Comparison of ENCODE assay signal across 15 cellular contexts in the genomic region with DNA sequence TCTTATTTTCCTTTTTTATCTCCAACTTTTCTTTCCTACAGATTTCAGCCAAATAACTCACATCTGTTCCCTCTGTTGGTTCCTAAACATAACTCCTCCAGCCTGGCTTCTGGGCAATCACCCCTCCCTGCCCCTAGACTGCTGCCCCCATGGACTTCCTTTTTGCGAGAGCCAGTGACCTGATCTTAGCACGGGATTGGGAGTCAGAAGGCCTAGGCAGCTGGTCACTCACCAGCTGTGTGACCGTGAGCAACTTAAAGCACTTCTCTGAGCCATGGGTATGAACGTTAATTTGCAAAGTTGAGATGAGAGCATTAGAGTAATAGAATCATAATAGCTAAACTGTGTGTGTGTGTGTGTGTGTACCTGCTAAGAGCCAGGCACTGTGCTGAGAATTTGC. TPM values are rescaled to one million over a fixed set of nuclear protein-coding genes. Genes with fewer than 3 reads are reported as not detected.
DNase-seq lines count a peak whose midpoint lies in the region; ATAC-seq and TF ChIP-seq lines count a peak whose summit lies in the region.
"Had no signal": no experiment of that assay in that cellular context is flagged by ENCODE, and none has a peak within 500 bp of the region (broad histone marks: within the 10 kb centered on the region; RNA-seq: fewer than 3 reads in every experiment).

No MANE protein-coding gene starts in this region.

- no peaks in the 10 kb centered on the region for H3K36me3 ChIP-seq in CD8-positive, alpha-beta T cell (ENCODE audit: insufficient read depth, low read length)
- H3K36me3 ChIP-seq in tibial nerve = no peaks in the 10 kb centered on the region

- H3K4me1 ChIP-seq in CD8-positive, alpha-beta T cell (ENCODE audit: insufficient read depth, low read length) = peaks cover 76% of the 10 kb centered on the region
- H3K4me1 ChIP-seq in tibial nerve = peaks cover 0 to 14% (median 6%) of the 10 kb centered on the region in 4 donors

- WGBS in tibial nerve, 2 donors = 28 to 32% methylated on average over 4 of the region's 4 CpGs

- H3K4me1 Mint-ChIP-seq in CD8-positive, alpha-beta T cell (ENCODE audit: low read depth) = peaks cover 80% of the 10 kb centered on the region
- H3K4me1 Mint-ChIP-seq in activated T-helper 1 cell treated with anti-CD3 and anti-CD28 coated beads, Interleukin-12 subunit alpha, Interleukin-12 subunit beta, Interleukin-2, Interleukin-4 antibody, amounts not matched to agents 30 ng/mL and 10 ng/mL and 1 ng/mL, durations not matched to agents 14 hours and 24 hours and 36 hours (ENCODE audit: low read depth) = peaks cover 71% of the 10 kb centered on the region
- H3K4me1 Mint-ChIP-seq in memory B cell = peaks cover 40% of the 10 kb centered on the region

- intact Hi-C loops in CD8-positive, alpha-beta T cell (cut with DNase I, micrococcal nuclease) = no loop called here
- intact Hi-C loops in activated T-helper 1 cell treated with anti-CD3 and anti-CD28 coated beads, Interleukin-12 subunit alpha, Interleukin-12 subunit beta, Interleukin-2, Interleukin-4 antibody, amounts not matched to agents 30 ng/mL and 10 ng/mL and 1 ng/mL, durations not matched to agents 14 hours and 24 hours and 36 hours (cut with micrococcal nuclease) = no loop called here

- POLR2A ChIA-PET in CD8-positive, alpha-beta T cell (lab: Charles Lee) = interaction anchor here (0.7 to 3.0 kb wide), 2 partner anchors 9 to 32 kb away, joined by 3 to 13 read pairs; a partner anchor contains a TSS

- peaks cover 24% of the 10 kb centered on the region for H3K27me3 Mint-ChIP-seq in CD8-positive, alpha-beta T cell (ENCODE audit: low read depth)
- peaks cover 15% of the 10 kb centered on the region for H3K27me3 Mint-ChIP-seq in activated T-helper 1 cell treated with anti-CD3 and anti-CD28 coated beads, Interleukin-12 subunit alpha, Interleukin-12 subunit beta, Interleukin-2, Interleukin-4 antibody, amounts not matched to agents 30 ng/mL and 10 ng/mL and 1 ng/mL, durations not matched to agents 14 hours and 24 hours and 36 hours (ENCODE audit: insufficient read depth)
- peaks cover 8% of the 10 kb centered on the region for H3K27me3 Mint-ChIP-seq in memory B cell

- H3K4me3 ChIP-seq in CD8-positive, alpha-beta T cell (ENCODE audit: low read depth, low read length) = no peak overlapping the region
- H3K4me3 ChIP-seq in tibial nerve = no peak overlapping the region
- H3K4me3 ChIP-seq: lung had no signal

- no peak for TF ChIP-seq CTCF in CD8-positive, alpha-beta T cell (IDR thresholded peaks at IDR 0.05)
- no peak for TF ChIP-seq CTCF in tibial nerve (IDR thresholded peaks at IDR 0.05)

- H3K27ac ChIP-seq in CD8-positive, alpha-beta T cell (ENCODE audit: low read depth, low read length) = no peak overlapping the region
- H3K27ac ChIP-seq in tibial nerve = no peak overlapping the region

- DNase-seq in Ammon's horn (ENCODE audit: low spot score) (peak; percentile 39), memory B cell (ENCODE audit: low spot score in 2 of 2) (no peak), tibial nerve (ENCODE audit: low spot score in 2 of 2) (no peak)
- no peak for DNase-seq in CD8-positive, alpha-beta T cell
- no peak for DNase-seq in activated T-helper 1 cell treated with anti-CD3 and anti-CD28 coated beads, Interleukin-12 subunit alpha, Interleukin-12 subunit beta, Interleukin-2, Interleukin-4 antibody, amounts not matched to agents 30 ng/mL and 10 ng/mL and 1 ng/mL, durations not matched to agents 14 hours and 24 hours and 36 hours (ENCODE audit: low spot score)
- DNase-seq: activated CD4-positive, alpha-beta memory T cell treated with anti-CD3 and anti-CD28 coated beads for 36 hours; DMS79; NCI-H2107; SIG-M5 had no signal

- no peak overlapping the region for H3K27ac Mint-ChIP-seq in CD8-positive, alpha-beta T cell
- H3K27ac Mint-ChIP-seq in activated T-helper 1 cell treated with anti-CD3 and anti-CD28 coated beads, Interleukin-12 subunit alpha, Interleukin-12 subunit beta, Interleukin-2, Interleukin-4 antibody, amounts not matched to agents 30 ng/mL and 10 ng/mL and 1 ng/mL, durations not matched to agents 14 hours and 24 hours and 36 hours = peak overlapping the region; percentile 21
- H3K27ac Mint-ChIP-seq in memory B cell = no peak overlapping the region
- H3K27ac Mint-ChIP-seq: activated CD4-positive, alpha-beta memory T cell treated with anti-CD3 and anti-CD28 coated beads for 36 hours had no signal

- H3K27me3 ChIP-seq in CD8-positive, alpha-beta T cell (ENCODE audit: insufficient read depth, low read length) = peaks cover 6% of the 10 kb centered on the region
- H3K27me3 ChIP-seq in tibial nerve = peaks cover 0 to 86% of the 10 kb centered on the region in 2 donors

- H3K4me3 Mint-ChIP-seq in CD8-positive, alpha-beta T cell = peak overlapping the region; percentile 26
- H3K4me3 Mint-ChIP-seq in activated T-helper 1 cell treated with anti-CD3 and anti-CD28 coated beads, Interleukin-12 subunit alpha, Interleukin-12 subunit beta, Interleukin-2, Interleukin-4 antibody, amounts not matched to agents 30 ng/mL and 10 ng/mL and 1 ng/mL, durations not matched to agents 14 hours and 24 hours and 36 hours = peak overlapping the region; percentile 50
- peak overlapping the region; percentile 33 for H3K4me3 Mint-ChIP-seq in memory B cell
- H3K4me3 Mint-ChIP-seq: activated CD4-positive, alpha-beta memory T cell treated with anti-CD3 and anti-CD28 coated beads for 36 hours; brain had no signal

- ATAC-seq in CD8-positive, alpha-beta T cell = no peak
- ATAC-seq in memory B cell (ENCODE audit: low read depth) (no peak), GM21786 (IDR thresholded peaks at IDR 0.05; ENCODE audit: unreplicated experiment) (no peak), GM19035 (IDR thresholded peaks at IDR 0.05; ENCODE audit: unreplicated experiment) (no peak)
- ATAC-seq in activated CD4-positive, CD25-positive, alpha-beta regulatory T cell treated with anti-CD3 and anti-CD28 coated beads, Interleukin-2, amount 50 U/mL, for 24 hours = no peak

- CTCF ChIA-PET in CD8-positive, alpha-beta T cell (lab: Charles Lee) = interaction anchor here (0.5 to 3.8 kb wide), 5 partner anchors 10 to 34 kb away, joined by 3 to 30 read pairs (median 10); no protein-coding TSS in a partner anchor

- no peaks in the 10 kb centered on the region for H3K9me3 ChIP-seq in CD8-positive, alpha-beta T cell (ENCODE audit: low read length)
- no peaks in the 10 kb centered on the region for H3K9me3 ChIP-seq in tibial nerve

- H3K36me3 Mint-ChIP-seq in CD8-positive, alpha-beta T cell = no peaks in the 10 kb centered on the region
- peaks cover under 1% of the 10 kb centered on the region for H3K36me3 Mint-ChIP-seq in activated T-helper 1 cell treated with anti-CD3 and anti-CD28 coated beads, Interleukin-12 subunit alpha, Interleukin-12 subunit beta, Interleukin-2, Interleukin-4 antibody, amounts not matched to agents 30 ng/mL and 10 ng/mL and 1 ng/mL, durations not matched to agents 14 hours and 24 hours and 36 hours (ENCODE audit: low read depth)
- no peaks in the 10 kb centered on the region for H3K36me3 Mint-ChIP-seq in memory B cell
- H3K36me3 Mint-ChIP-seq: activated CD4-positive, alpha-beta memory T cell treated with anti-CD3 and anti-CD28 coated beads for 36 hours; brain had no signal

- H3K9me3 Mint-ChIP-seq in CD8-positive, alpha-beta T cell = no peaks in the 10 kb centered on the region
- H3K9me3 Mint-ChIP-seq in activated T-helper 1 cell treated with anti-CD3 and anti-CD28 coated beads, Interleukin-12 subunit alpha, Interleukin-12 subunit beta, Interleukin-2, Interleukin-4 antibody, amounts not matched to agents 30 ng/mL and 10 ng/mL and 1 ng/mL, durations not matched to agents 14 hours and 24 hours and 36 hours = no peaks in the 10 kb centered on the region
- no peaks in the 10 kb centered on the region for H3K9me3 Mint-ChIP-seq in memory B cell
- H3K9me3 Mint-ChIP-seq: activated CD4-positive, alpha-beta memory T cell treated with anti-CD3 and anti-CD28 coated beads for 36 hours had no signal

- TF ChIP-seq EP300 in tibial nerve (IDR thresholded peaks at IDR 0.05) = no peak

- no peak for TF ChIP-seq POLR2A in tibial nerve (IDR thresholded peaks at IDR 0.05)

RNA-seq across cellular contexts. Expression of a gene that starts 4.5 kb away (rescaled TPM):
- 1 to 10 TPM; 7.1 to 8.8 TPM for total RNA-seq in CD8-positive, alpha-beta T cell
- 0.08 TPM in 1 of 2 replicates, not detected in the other for total RNA-seq in activated T-helper 1 cell treated with anti-CD3 and anti-CD28 coated beads, Interleukin-12 subunit alpha, Interleukin-12 subunit beta, Interleukin-2, Interleukin-4 antibody, amounts not matched to agents 30 ng/mL and 10 ng/mL and 1 ng/mL, durations not matched to agents 14 hours and 24 hours and 36 hours
- under 1 TPM in 3 of 4 donors, not detected in 1; 0.22 to 0.98 (median 0.60) TPM for total RNA-seq in tibial nerve
- total RNA-seq: fibroblast of lung had no signal

RNA-seq across cellular contexts. Expression of a gene that starts 24.8 kb away (rescaled TPM):
- total RNA-seq in CD8-positive, alpha-beta T cell = 1 to 10 TPM; 1.1 to 1.4 TPM
- total RNA-seq in activated T-helper 1 cell treated with anti-CD3 and anti-CD28 coated beads, Interleukin-12 subunit alpha, Interleukin-12 subunit beta, Interleukin-2, Interleukin-4 antibody, amounts not matched to agents 30 ng/mL and 10 ng/mL and 1 ng/mL, durations not matched to agents 14 hours and 24 hours and 36 hours = 0.42 TPM in 1 of 2 replicates, not detected in the other
- total RNA-seq in tibial nerve = 1 to 10 TPM in 1 of 4 donors, not detected in 3; 5.2 TPM

RNA-seq across cellular contexts. Expression of a gene that starts 32.2 kb away (rescaled TPM):
- 10 to 100 TPM; 90.9 to 96.1 TPM for total RNA-seq in CD8-positive, alpha-beta T cell
- 38.3 and 40.9 TPM in 2 replicates for total RNA-seq in activated T-helper 1 cell treated with anti-CD3 and anti-CD28 coated beads, Interleukin-12 subunit alpha, Interleukin-12 subunit beta, Interleukin-2, Interleukin-4 antibody, amounts not matched to agents 30 ng/mL and 10 ng/mL and 1 ng/mL, durations not matched to agents 14 hours and 24 hours and 36 hours
- total RNA-seq in tibial nerve = 10 to 100 TPM; 24.3 to 42.3 (median 28.6) TPM
